Comparison of ENCODE assay signal across 8 cellular contexts in the genomic region with DNA sequence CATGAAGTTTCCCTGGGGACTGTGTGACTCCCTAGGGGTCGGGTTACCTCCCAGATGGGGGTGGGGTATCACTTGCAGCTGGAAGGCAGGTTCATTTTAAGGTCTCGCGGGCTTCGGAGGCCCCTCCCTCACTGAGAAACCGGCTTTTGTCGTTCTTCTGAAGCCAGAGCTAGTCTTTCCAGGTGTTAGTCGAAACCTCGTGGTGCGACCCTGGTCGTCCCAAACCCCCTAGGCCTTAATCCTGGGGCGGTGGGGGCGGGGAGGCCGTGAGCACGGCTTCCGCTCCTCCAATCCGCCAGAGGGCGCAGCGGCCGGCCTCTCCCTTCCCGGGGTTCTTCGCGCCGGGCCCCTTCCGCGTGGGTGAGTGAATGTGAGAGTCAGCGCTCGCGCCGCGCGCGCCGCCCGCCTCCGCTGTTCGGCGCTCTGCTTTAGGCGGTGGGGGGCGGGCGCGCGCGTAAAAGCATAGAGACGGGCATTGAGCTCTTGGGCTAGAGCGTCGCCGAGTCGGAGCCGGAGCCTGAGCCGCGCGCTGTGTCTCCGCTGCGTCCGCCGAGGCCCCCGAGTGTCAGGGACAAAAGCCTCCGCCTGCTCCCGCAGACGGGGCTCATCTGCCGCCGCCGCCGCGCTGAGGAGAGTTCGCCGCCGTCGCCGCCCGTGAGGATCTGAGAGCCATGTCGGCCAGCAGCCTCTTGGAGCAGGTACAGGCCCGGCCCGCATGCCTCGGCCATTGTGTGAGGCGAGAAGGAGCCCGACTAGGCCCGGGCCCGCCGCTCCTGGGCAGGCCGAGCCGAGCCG. TPM values are rescaled to one million over a fixed set of nuclear protein-coding genes. Genes with fewer than 3 reads are reported as not detected.
DNase-seq lines count a peak whose midpoint lies in the region; ATAC-seq and TF ChIP-seq lines count a peak whose summit lies in the region.

TSS of gene YTHDF2 (plus strand) at position 491 of the 795 bp plus-strand sequence. CDS start at position 672, 181 bp downstream.

- intact Hi-C loops in left lung (cut with DNase I): no loop called here

- peaks cover 0 to 31% of the 10 kb centered on the region in 2 donors for H3K36me3 ChIP-seq in left lung

- DNase-seq in C1 segment of cervical spinal cord (lab: John Stamatoyannopoulos, UW) (peak; percentile 43 to 97 (median 92)), NCI-H69 (lab: John Stamatoyannopoulos, UW) (peak; percentile 97), dedifferentiated amniotic fluid mesenchymal stem cell (ENCODE audit: extremely low spot score) (peak; percentile 96), left lung (peak; percentile 98 to 100)
- peak; percentile 98 for DNase-seq in activated CD4-positive, alpha-beta T cell treated with anti-CD3 and anti-CD28 coated beads, Interleukin-2, amount 50 U/mL, for 1 hour
- peak; percentile 98 for DNase-seq in stimulated activated CD4-positive, alpha-beta T cell treated with anti-CD3 and anti-CD28 coated beads, Interleukin-2, amount 100 ng/mL, for 48 hours

- peak; percentile 93 to 94 for TF ChIP-seq CTCF in left lung (IDR thresholded peaks at IDR 0.05)

- no peaks in the 10 kb centered on the region for H3K27me3 ChIP-seq in left lung

- H3K9me3 ChIP-seq in left lung: no peaks in the 10 kb centered on the region

- peaks cover 20 to 48% of the 10 kb centered on the region in 2 donors for H3K4me1 ChIP-seq in left lung

- peak within 1 kb of the TSS; percentile 92 to 99 for H3K4me3 ChIP-seq in left lung

- ATAC-seq in GM19328 (IDR thresholded peaks at IDR 0.05; ENCODE audit: unreplicated experiment): peak; percentile 83
- ATAC-seq in HG03520 (IDR thresholded peaks at IDR 0.05; ENCODE audit: unreplicated experiment): peak; percentile 79
- ATAC-seq in left lung: peak; percentile 96

- peak within 1 kb of the TSS; percentile 97 to 98 for H3K27ac ChIP-seq in left lung

RNA-seq across cellular contexts. Expression of gene YTHDF2, which starts in this region (rescaled TPM):
- total RNA-seq in left lung: 10 to 100 TPM; 60.4 to 67.5 TPM

Comparison
In these comparisons a context has a peak if more than half of its experiments do, and no peak if none do; other contexts are left out.
1. Peak in every context shown above with its lines: DNase-seq, ATAC-seq, H3K4me3 ChIP-seq and H3K27ac ChIP-seq.